ENCODE assay signal across 15 cellular contexts in genomic region chr2:216126943-216127342, GRCh38. TPM values are rescaled to one million over a fixed set of nuclear protein-coding genes. Genes with fewer than 3 reads are reported as not detected.
"Had no signal": no experiment of that assay in that cellular context is flagged by ENCODE, and none has a peak within 500 bp of the region (broad histone marks: within the 10 kb centered on the region; RNA-seq: fewer than 3 reads in every experiment).

No MANE protein-coding gene starts in this region.

- H3K27me3 Mint-ChIP-seq: naive B cell had no signal

- H3K9me3 Mint-ChIP-seq: naive B cell, WTC11 had no signal

- H3K27ac ChIP-seq: coronary artery, hepatocyte, left ventricle myocardium inferior, transverse colon, vagina had no signal

- H3K4me3 ChIP-seq: coronary artery, hepatocyte, left ventricle myocardium inferior, transverse colon, vagina had no signal

- ATAC-seq: esophagus mucosa, WTC11 had no signal

- DNase-seq: activated CD4-positive, alpha-beta T cell treated with anti-CD3 and anti-CD28 coated beads, Interleukin-2, amount 50 U/mL, for 1 hour; activated effector memory CD4-positive, alpha-beta T cell treated with anti-CD3 and anti-CD28 coated beads, Interleukin-2, amount 50 U/mL, for 16 hours; activated T-cell treated with anti-CD3 and anti-CD28 coated beads for 4 hours; left ventricle myocardium inferior; naive B cell; nucleus accumbens; posterior cingulate gyrus; stimulated activated CD4-positive, alpha-beta T cell treated with anti-CD3 and anti-CD28 coated beads, Interleukin-4, amount 100 ng/mL, for 1 hour; stimulated activated naive CD4-positive, alpha-beta T cell; transverse colon had no signal

- H3K4me1 ChIP-seq: transverse colon, vagina had no signal

- H3K27ac Mint-ChIP-seq: WTC11 had no signal

- H3K4me3 Mint-ChIP-seq: naive B cell, WTC11 had no signal

- H3K9me3 ChIP-seq: left ventricle myocardium inferior, transverse colon, vagina had no signal

- H3K27me3 ChIP-seq: hepatocyte, transverse colon, vagina had no signal

- H3K4me1 Mint-ChIP-seq: WTC11 had no signal

RNA-seq across cellular contexts. Expression of gene TMEM169, which starts 45.2 kb away (rescaled TPM):
- total RNA-seq: vagina had no signal
